ENCODE assay signal across 13 cellular contexts in the genomic region with DNA sequence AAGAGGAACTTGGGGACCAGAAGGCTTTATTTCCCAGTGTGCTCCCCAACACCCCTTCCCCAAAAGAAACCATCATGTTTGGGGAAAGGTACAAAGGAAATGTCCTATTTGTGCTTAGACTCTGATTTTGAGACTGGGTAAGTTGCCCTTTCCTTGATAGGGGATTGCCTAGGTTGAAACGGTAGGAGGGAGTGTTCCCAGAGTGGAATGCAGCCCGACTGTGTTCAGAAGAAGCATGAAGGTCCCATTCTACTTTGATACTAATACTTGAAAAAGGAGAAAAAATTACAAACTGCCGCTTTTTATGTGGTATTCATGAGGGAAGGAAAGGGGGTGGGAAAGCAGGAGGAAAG. TPM values are rescaled to one million over a fixed set of nuclear protein-coding genes. Genes with fewer than 3 reads are reported as not detected.
DNase-seq lines count a peak whose midpoint lies in the region; ATAC-seq, FAIRE-seq and TF ChIP-seq lines count a peak whose summit lies in the region.
"Had no signal": no experiment of that assay in that cellular context is flagged by ENCODE, and none has a peak within 500 bp of the region (broad histone marks: within the 10 kb centered on the region; RNA-seq: fewer than 3 reads in every experiment).

No MANE protein-coding gene starts in this region.

- DNase-seq in SKM-1 (lab: John Stamatoyannopoulos, UW; ENCODE audit: unreplicated experiment) = peak; percentile 53
- no peak for DNase-seq in SKM-1 treated with dmso at 0.1 percent for 144 hours (lab: John Stamatoyannopoulos, UW; ENCODE audit: unreplicated experiment)
- no peak for DNase-seq in activated CD4-positive, alpha-beta memory T cell treated with anti-CD3 and anti-CD28 coated beads, Interleukin-2, amount 10 ng/mL, durations not matched to agents 7 days and 5 days
- no peak for DNase-seq in NCI-H1105 (lab: John Stamatoyannopoulos, UW)
- DNase-seq in DMS79 treated with DMSO at 0.1 percent for 48 hours (lab: John Stamatoyannopoulos, UW) = no peak
- DNase-seq in frontal cortex (ENCODE audit: low spot score in 2 of 2) = no peak

- H3K27me3 Mint-ChIP-seq in activated CD4-positive, alpha-beta memory T cell treated with anti-CD3 and anti-CD28 coated beads, Interleukin-2, amount 10 ng/mL, durations not matched to agents 7 days and 5 days = peaks cover 3% of the 10 kb centered on the region

- H3K9me3 Mint-ChIP-seq in activated CD4-positive, alpha-beta memory T cell treated with anti-CD3 and anti-CD28 coated beads, Interleukin-2, amount 10 ng/mL, durations not matched to agents 7 days and 5 days = no peaks in the 10 kb centered on the region

- peak overlapping the region; percentile 78 for H3K4me3 Mint-ChIP-seq in activated CD4-positive, alpha-beta memory T cell treated with anti-CD3 and anti-CD28 coated beads, Interleukin-2, amount 10 ng/mL, durations not matched to agents 7 days and 5 days

- H3K36me3 ChIP-seq in neutrophil = no peaks in the 10 kb centered on the region
- H3K36me3 ChIP-seq: left ventricle myocardium inferior, WERI-Rb-1 had no signal

- H3K4me3 ChIP-seq in neutrophil (ENCODE audit: low read depth in 1 of 2, low read length in 1 of 2) = peak overlapping the region; percentile 59 to 71
- H3K4me3 ChIP-seq: left ventricle myocardium inferior had no signal

- CTCF ChIA-PET in activated CD4-positive, alpha-beta memory T cell treated with anti-CD3 and anti-CD28 coated beads, Interleukin-2, amount 10 ng/mL, durations not matched to agents 7 days and 5 days (lab: Charles Lee) = interaction anchor here (0.6 to 4.0 kb wide), 15 partner anchors 15 to 215 kb away, joined by 3 to 56 read pairs (median 4); a partner anchor contains a TSS

- H3K4me1 ChIP-seq in neutrophil (ENCODE audit: control insufficient read depth in 1 of 2, insufficient read depth in 1 of 2, low read depth in 1 of 2, low read length in 1 of 2) = peaks cover 24% of the 10 kb centered on the region in 2 experiments
- H3K4me1 ChIP-seq: left ventricle myocardium inferior had no signal

- no peak for FAIRE-seq in frontal cortex (lab: Jason Lieb, UNC)
- FAIRE-seq: A204.1, bronchial epithelial cell, G401.6 had no signal

- no peaks in the 10 kb centered on the region for H3K9me3 ChIP-seq in neutrophil
- H3K9me3 ChIP-seq: left ventricle myocardium inferior had no signal

- ATAC-seq in HG02759 (IDR thresholded peaks at IDR 0.05; ENCODE audit: unreplicated experiment) = peak; percentile 6

- peaks cover 47% of the 10 kb centered on the region for H3K4me1 Mint-ChIP-seq in activated CD4-positive, alpha-beta memory T cell treated with anti-CD3 and anti-CD28 coated beads, Interleukin-2, amount 10 ng/mL, durations not matched to agents 7 days and 5 days

- H3K27ac Mint-ChIP-seq in activated CD4-positive, alpha-beta memory T cell treated with anti-CD3 and anti-CD28 coated beads, Interleukin-2, amount 10 ng/mL, durations not matched to agents 7 days and 5 days = peak overlapping the region; percentile 90

- no peaks in the 10 kb centered on the region for H3K27me3 ChIP-seq in neutrophil

- H3K36me3 Mint-ChIP-seq in activated CD4-positive, alpha-beta memory T cell treated with anti-CD3 and anti-CD28 coated beads, Interleukin-2, amount 10 ng/mL, durations not matched to agents 7 days and 5 days (ENCODE audit: low read depth) = peaks cover 3% of the 10 kb centered on the region

- H3K27ac ChIP-seq in neutrophil = peak overlapping the region; percentile 89
- H3K27ac ChIP-seq: WERI-Rb-1 had no signal

- no peak for TF ChIP-seq CTCF in neutrophil (IDR thresholded peaks at IDR 0.05)

- POLR2A ChIA-PET in activated CD4-positive, alpha-beta memory T cell treated with anti-CD3 and anti-CD28 coated beads, Interleukin-2, amount 10 ng/mL, durations not matched to agents 7 days and 5 days (lab: Charles Lee) = interaction anchor here (1.2 to 3.5 kb wide), 11 partner anchors 33 to 144 kb away, joined by 4 to 38 read pairs (median 7); a partner anchor contains a TSS

RNA-seq across cellular contexts. Expression of a gene that starts 32.4 kb away (rescaled TPM):
- 10 to 100 TPM; 25.2 to 26.3 TPM for total RNA-seq in activated CD4-positive, alpha-beta memory T cell treated with anti-CD3 and anti-CD28 coated beads, Interleukin-2, amount 10 ng/mL, durations not matched to agents 7 days and 5 days
- 42.4 TPM for total RNA-seq in frontal cortex
